ENCODE assay signal across 24 cellular contexts in the genomic region with DNA sequence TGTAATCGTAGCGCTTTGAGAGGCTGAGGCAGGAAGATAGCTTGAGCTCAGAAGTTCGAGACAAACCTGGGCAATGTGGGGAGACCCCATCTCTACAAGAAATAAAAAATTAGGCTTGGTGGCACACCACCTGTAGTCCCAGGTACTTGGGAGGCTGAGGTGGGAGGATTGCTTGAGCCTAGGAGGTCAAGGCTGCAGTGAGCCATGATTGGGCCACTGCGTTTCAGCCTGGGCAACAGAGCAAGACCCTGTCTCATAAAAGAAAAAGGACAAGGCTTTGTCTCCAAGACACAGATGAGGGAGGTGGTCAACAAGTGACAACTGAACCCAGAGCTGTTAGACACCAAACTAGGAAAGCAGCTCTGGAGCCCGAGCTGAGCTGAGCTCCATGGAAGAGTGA.
"Had no signal": no experiment of that assay in that cellular context is flagged by ENCODE, and none has a peak within 500 bp of the region (broad histone marks: within the 10 kb centered on the region; RNA-seq: fewer than 3 reads in every experiment).

No MANE protein-coding gene starts in this region.

- H3K27me3 Mint-ChIP-seq: central memory CD8-positive, alpha-beta T cell; dendritic cell treated with granulocyte-macrophage colony-stimulating factor and Interleukin-4, amounts not matched to agents 40 ng/mL and 50 ng/mL, for 4 days; memory B cell; naive B cell; natural killer cell treated with Interleukin-12 subunit alpha and Interleukin-12 subunit beta and Interleukin-15 and Interleukin-18, amount 100 ng/mL, for 72 hours had no signal

- H3K9me3 ChIP-seq: colonic mucosa, esophagus squamous epithelium, pancreas, right lobe of liver, transverse colon, upper lobe of right lung, uterus had no signal

- DNase-seq: colonic mucosa; effector memory CD4-positive, alpha-beta T cell; erythroblast; esophagus squamous epithelium; foreskin melanocyte; kidney; naive B cell; right lobe of liver; stimulated activated CD4-positive, alpha-beta T cell treated with anti-CD3 and anti-CD28 coated beads, Interleukin-12 subunit alpha, Interleukin-12 subunit beta, amount 100 ng/mL, for 4 hours; stimulated activated CD4-positive, alpha-beta T cell treated with anti-CD3 and anti-CD28 coated beads, Interleukin-1b, Interleukin-23, amount 100 ng/mL, for 48 hours; stimulated activated CD4-positive, alpha-beta T cell treated with anti-CD3 and anti-CD28 coated beads, Interleukin-4, amount 100 ng/mL, for 1 hour; stimulated activated CD8-positive, alpha-beta memory T cell treated with anti-CD3 and anti-CD28 coated beads, Interleukin-4, amount 100 ng/mL, for 48 hours; stimulated activated naive CD4-positive, alpha-beta T cell treated with Interleukin-2 at 50 U/mL for 16 hours; transverse colon; upper lobe of right lung; uterus had no signal

- H3K9me3 Mint-ChIP-seq: central memory CD8-positive, alpha-beta T cell; dendritic cell treated with granulocyte-macrophage colony-stimulating factor and Interleukin-4, amounts not matched to agents 40 ng/mL and 50 ng/mL, for 4 days; memory B cell; naive B cell; natural killer cell treated with Interleukin-12 subunit alpha and Interleukin-12 subunit beta and Interleukin-15 and Interleukin-18, amount 100 ng/mL, for 72 hours; neural crest cell had no signal

- H3K4me3 ChIP-seq: colonic mucosa, esophagus squamous epithelium, lung, pancreas, right lobe of liver, smooth muscle cell, transverse colon, upper lobe of right lung, uterus had no signal

- H3K27me3 ChIP-seq: colonic mucosa, esophagus squamous epithelium, pancreas, right lobe of liver, transverse colon, upper lobe of right lung, uterus had no signal

- H3K36me3 ChIP-seq: uterus had no signal

- H3K4me1 ChIP-seq: colonic mucosa, pancreas, right lobe of liver, transverse colon, upper lobe of right lung, uterus had no signal

- H3K27ac ChIP-seq: colonic mucosa, esophagus squamous epithelium, pancreas, right lobe of liver, transverse colon, upper lobe of right lung, uterus had no signal

- H3K27ac Mint-ChIP-seq: dendritic cell treated with granulocyte-macrophage colony-stimulating factor and Interleukin-4, amounts not matched to agents 40 ng/mL and 50 ng/mL, for 4 days; memory B cell; natural killer cell treated with Interleukin-12 subunit alpha and Interleukin-12 subunit beta and Interleukin-15 and Interleukin-18, amount 100 ng/mL, for 72 hours had no signal

- H3K4me2 ChIP-seq: smooth muscle cell had no signal

- H3K4me3 Mint-ChIP-seq: central memory CD8-positive, alpha-beta T cell; dendritic cell treated with granulocyte-macrophage colony-stimulating factor and Interleukin-4, amounts not matched to agents 40 ng/mL and 50 ng/mL, for 4 days; memory B cell; naive B cell; natural killer cell treated with Interleukin-12 subunit alpha and Interleukin-12 subunit beta and Interleukin-15 and Interleukin-18, amount 100 ng/mL, for 72 hours had no signal
